ENCODE assay signal across 27 cellular contexts in the genomic region with DNA sequence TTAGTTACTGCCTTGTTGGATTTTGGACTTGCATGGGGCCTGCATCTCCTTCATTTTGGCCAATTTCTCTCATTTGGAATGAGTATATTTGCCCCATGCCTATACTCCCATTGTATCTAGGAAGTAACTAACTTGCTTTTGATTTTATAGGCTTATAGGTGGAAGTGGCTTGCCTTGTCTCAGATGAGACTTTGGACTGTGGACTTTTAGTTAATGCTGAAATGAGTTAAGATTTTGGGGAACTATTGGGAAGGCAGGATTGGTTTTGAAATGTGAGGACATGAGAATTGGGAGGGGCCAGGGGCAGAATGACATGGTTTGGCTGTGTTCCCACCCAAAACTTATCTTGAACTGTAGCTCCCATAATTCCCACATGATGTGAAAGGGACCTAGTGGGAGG. TPM values are rescaled to one million over a fixed set of nuclear protein-coding genes. Genes with fewer than 3 reads are reported as not detected.
DNase-seq lines count a peak whose midpoint lies in the region; ATAC-seq and TF ChIP-seq lines count a peak whose summit lies in the region.
"Had no signal": no experiment of that assay in that cellular context is flagged by ENCODE, and none has a peak within 500 bp of the region (broad histone marks: within the 10 kb centered on the region; RNA-seq: fewer than 3 reads in every experiment).

No MANE protein-coding gene starts in this region.

- H3K27me3 ChIP-seq in liver (ENCODE audit: control insufficient read depth in 4 of 4, insufficient read depth in 4 of 4, low read length in 3 of 4): no peaks in the 10 kb centered on the region
- no peaks in the 10 kb centered on the region for H3K27me3 ChIP-seq in right lobe of liver
- H3K27me3 ChIP-seq: BE2C; BLaER1; BLaER1 treated with 17β-estradiol and CSF1 and Interleukin-3, amounts not matched to agents 10 nM and 100 nM had no signal

- H3K9me3 ChIP-seq in liver (ENCODE audit: control insufficient read depth in 4 of 4, low read length in 3 of 4): no peaks in the 10 kb centered on the region
- no peaks in the 10 kb centered on the region for H3K9me3 ChIP-seq in right lobe of liver
- H3K9me3 ChIP-seq: A549, BE2C, Caco-2 had no signal

- H3K27ac ChIP-seq in liver (ENCODE audit: low read depth in 1 of 2, low read length in 2 of 2): no peak overlapping the region
- no peak overlapping the region for H3K27ac ChIP-seq in right lobe of liver
- H3K27ac ChIP-seq: 22Rv1; A549; BLaER1; BLaER1 treated with 17β-estradiol and CSF1 and Interleukin-3, amounts not matched to agents 10 nM and 100 nM; C4-2B had no signal

- intact Hi-C loops in right lobe of liver (cut with DNase I): no loop called here

- no peak overlapping the region for H3K9ac ChIP-seq in liver (ENCODE audit: low read depth in 1 of 2, low read length in 2 of 2)
- H3K9ac ChIP-seq: BLaER1; BLaER1 treated with 17β-estradiol and CSF1 and Interleukin-3, amounts not matched to agents 10 nM and 100 nM had no signal

- ATAC-seq in right lobe of liver: no peak
- ATAC-seq: A549; CD8-positive, alpha-beta T cell had no signal

- no peaks in the 10 kb centered on the region for H3K36me3 ChIP-seq in liver (ENCODE audit: control insufficient read depth in 4 of 4, insufficient read depth in 3 of 4, low read depth in 1 of 4, low read length in 3 of 4)
- H3K36me3 ChIP-seq in right lobe of liver: no peaks in the 10 kb centered on the region
- H3K36me3 ChIP-seq: BE2C; BLaER1; BLaER1 treated with 17β-estradiol and CSF1 and Interleukin-3, amounts not matched to agents 10 nM and 100 nM had no signal

- H3K4me3 ChIP-seq in liver (ENCODE audit: low read depth in 1 of 3, low read length in 3 of 3) (no peak overlapping the region), right lobe of liver (no peak overlapping the region)
- H3K4me3 ChIP-seq: A549; BLaER1; BLaER1 treated with 17β-estradiol and CSF1 and Interleukin-3, amounts not matched to agents 10 nM and 100 nM had no signal

- TF ChIP-seq POLR2A in right lobe of liver (IDR thresholded peaks at IDR 0.05): no peak

- TF ChIP-seq RAD21 in liver (IDR thresholded peaks at IDR 0.05): no peak

- DNase-seq in right lobe of liver: no peak
- DNase-seq: 8988T; ACHN; AML-193; BE2C; C1 segment of cervical spinal cord; Caco-2; Calu3; CD4-positive, alpha-beta memory T cell; CD4-positive, alpha-beta T cell; CD4-positive, CD25-positive, alpha-beta regulatory T cell; CD8-positive, alpha-beta memory T cell; CD8-positive, alpha-beta T cell; COR-L47; DMS 273 treated with DMSO at 0.1 percent for 48 hours; DMS153; DMS53; DMS79; DMS79 treated with DMSO at 0.1 percent for 48 hours; DND-41; EL had no signal

- TF ChIP-seq CTCF in liver (IDR thresholded peaks at IDR 0.05; ENCODE audit: low read depth, low read length, missing input control): no peak
- no peak for TF ChIP-seq CTCF in right lobe of liver (IDR thresholded peaks at IDR 0.05)

- H3K4me1 ChIP-seq in liver (ENCODE audit: control insufficient read depth in 4 of 4, insufficient read depth in 4 of 4, low read length in 3 of 4) (peaks cover 0 to 2% (median 0%) of the 10 kb centered on the region in 4 donors), right lobe of liver (no peaks in the 10 kb centered on the region)
- H3K4me1 ChIP-seq: A549; BE2C; BLaER1; BLaER1 treated with 17β-estradiol and CSF1 and Interleukin-3, amounts not matched to agents 10 nM and 100 nM; Caco-2 had no signal

TF ChIP-seq in liver, 16 proteins besides CTCF, POLR2A, EP300 and RAD21:
- TF ChIP-seq HNF4A (conservative IDR thresholded peaks at IDR 0.05): peak; percentile 50 to 76
- no peak for TF ChIP-seq FOXA1 (IDR thresholded peaks at IDR 0.05)
- peak; percentile 56 for TF ChIP-seq SP1 (IDR thresholded peaks at IDR 0.05)

RNA-seq across cellular contexts. Expression of gene SMARCA2, which starts 42.5 kb away (rescaled TPM):
- total RNA-seq in liver (10 to 100 TPM; 49.4 to 67.0 TPM), right lobe of liver (10 to 100 TPM; 46.2 to 97.8 (median 62.4) TPM)
- polyA plus RNA-seq in liver: 10 to 100 TPM; 18.8 to 32.8 TPM
